In genomic region chr4:81426770-81427604, GRCh38 we compare ENCODE assay signal across 19 cellular contexts. TPM values are rescaled to one million over a fixed set of nuclear protein-coding genes. Genes with fewer than 3 reads are reported as not detected.
A peak's percentile ranks its signal among the peaks of the same experiment; 100 is the strongest.
DNase-seq lines count a peak whose midpoint lies in the region; ATAC-seq, FAIRE-seq and TF ChIP-seq lines count a peak whose summit lies in the region.
"Had no signal": no experiment of that assay in that cellular context is flagged by ENCODE, and none has a peak within 500 bp of the region (broad histone marks: within the 10 kb centered on the region; RNA-seq: fewer than 3 reads in every experiment).

No MANE protein-coding gene starts in this region.

- no peak overlapping the region for H2AK5ac ChIP-seq in trophoblast cell (ENCODE audit: low read length)

- DNase-seq in Daoy (ENCODE audit: low read depth) = peak; percentile 29
- DNase-seq in K562 (ENCODE audit: extremely low read depth in 1 of 4, low spot score in 3 of 4) = no peak
- peak; percentile 59 to 75 for DNase-seq in trophoblast cell
- DNase-seq in RKO (ENCODE audit: low spot score) = no peak
- no peak for DNase-seq in esophagus squamous epithelium (lab: John Stamatoyannopoulos, UW)
- DNase-seq: activated CD8-positive, alpha-beta T cell treated with anti-CD3 and anti-CD28 coated beads for 36 hours; CD4-positive, alpha-beta memory T cell; DND-41; KBM-7; NCI-H1048; NCI-H774; small intestine; SW 1271; upper lobe of right lung had no signal

- ATAC-seq in K562 (no peak), GM18873 (IDR thresholded peaks at IDR 0.05; ENCODE audit: low FRiP score, unreplicated experiment) (no peak), HG03354 (IDR thresholded peaks at IDR 0.05; ENCODE audit: poor library complexity, severe bottlenecking, unreplicated experiment) (no peak)
- ATAC-seq: activated CD8-positive, alpha-beta T cell treated with anti-CD3 and anti-CD28 coated beads for 36 hours; Panc1; upper lobe of right lung had no signal

- H3K9me3 ChIP-seq in K562 (replicated peaks; ENCODE audit: control insufficient read depth, insufficient read depth, low read depth, low read length) (no peaks in the 10 kb centered on the region), iPS-18a (ENCODE audit: control insufficient read depth, low read depth, low read length) (no peaks in the 10 kb centered on the region), trophoblast cell (ENCODE audit: insufficient read depth, low read depth, low read length) (peaks cover 2% of the 10 kb centered on the region), esophagus squamous epithelium (no peaks in the 10 kb centered on the region)
- H3K9me3 ChIP-seq: upper lobe of right lung had no signal

- peaks cover 19 to 32% of the 10 kb centered on the region in 2 experiments for H3K4me1 ChIP-seq in K562 (replicated peaks in 1 of 2; ENCODE audit: control insufficient read depth in 2 of 2, insufficient read depth in 2 of 2, low read length in 2 of 2)
- H3K4me1 ChIP-seq in iPS-18a (ENCODE audit: control insufficient read depth, low read depth, low read length) = peaks cover 50% of the 10 kb centered on the region
- H3K4me1 ChIP-seq in trophoblast cell (ENCODE audit: control insufficient read depth in 1 of 2, insufficient read depth in 2 of 2, low read length in 2 of 2) = peaks cover 0 to 3% of the 10 kb centered on the region in 2 experiments
- H3K4me1 ChIP-seq in esophagus squamous epithelium = peaks cover 0 to 43% (median 2%) of the 10 kb centered on the region in 3 donors
- H3K4me1 ChIP-seq: upper lobe of right lung had no signal

- TF ChIP-seq EP300 in K562 (IDR thresholded peaks at IDR 0.05; ENCODE audit: low read length) = no peak

- no peak overlapping the region for H3K9ac ChIP-seq in K562 (ENCODE audit: insufficient read depth in 1 of 2, low read depth in 2 of 2, low read length in 2 of 2)
- peak overlapping the region; percentile 49 for H3K9ac ChIP-seq in iPS-18a (ENCODE audit: low read length)
- H3K9ac ChIP-seq in trophoblast cell (ENCODE audit: low read length) = no peak overlapping the region

- H2BK120ac ChIP-seq in trophoblast cell (ENCODE audit: insufficient read depth, low read length, poor library complexity) = no peak overlapping the region

- POLR2A ChIA-PET in K562 (lab: Yijun Ruan, JAX) = interaction anchor here (0.8 kb wide), 1 partner anchor 10 kb away, joined by 3 read pairs; no protein-coding TSS in a partner anchor

- no peaks in the 10 kb centered on the region for H3K9me1 ChIP-seq in K562 (ENCODE audit: control insufficient read depth, insufficient read depth, low read length)

- H3K4ac ChIP-seq in trophoblast cell (ENCODE audit: low read depth, low read length) = no peak overlapping the region

- H4K91ac ChIP-seq in trophoblast cell (ENCODE audit: low read depth, low read length) = no peak overlapping the region

- H3K27me3 ChIP-seq in K562 (ENCODE audit: control insufficient read depth in 2 of 2, insufficient read depth in 2 of 2, low read length in 2 of 2) (no peaks in the 10 kb centered on the region), iPS-18a (ENCODE audit: control insufficient read depth, insufficient read depth, low read length) (no peaks in the 10 kb centered on the region), trophoblast cell (ENCODE audit: insufficient read depth, low read length) (no peaks in the 10 kb centered on the region), esophagus squamous epithelium (no peaks in the 10 kb centered on the region)
- H3K27me3 ChIP-seq: upper lobe of right lung had no signal

- intact Hi-C loops in K562 (cut with micrococcal nuclease) = no loop called here
- intact Hi-C loops in esophagus squamous epithelium (cut with DNase I) = no loop called here

- H2BK5ac ChIP-seq in trophoblast cell (ENCODE audit: low read depth, low read length, poor library complexity) = no peak overlapping the region

- 14% methylated on average over 4 of the region's 4 CpGs for WGBS in K562 (ENCODE audit: insufficient coverage, low coverage, missing lambda C conversion rate)
- no CpG with 5 or more reads among the region's 4 CpGs for WGBS in trophoblast cell (ENCODE audit: extremely low coverage, insufficient coverage, insufficient read length)
- 36 to 42% methylated on average over 4 of the region's 4 CpGs for WGBS in esophagus squamous epithelium, 2 donors

- FAIRE-seq in K562 (lab: Jason Lieb, UNC) = no peak
- FAIRE-seq: endothelial cell of umbilical vein, small intestine had no signal

- no peak overlapping the region for H2BK12ac ChIP-seq in trophoblast cell (ENCODE audit: low read length)

- no peaks in the 10 kb centered on the region for H3K79me1 ChIP-seq in trophoblast cell (ENCODE audit: low read length)

- H3K4me2 ChIP-seq in K562 (ENCODE audit: insufficient read depth, low read length) (no peak overlapping the region), trophoblast cell (ENCODE audit: low read length) (no peak overlapping the region)

- TF ChIP-seq CTCF in K562 (IDR thresholded peaks at IDR 0.05 in 2 of 3, conservative IDR thresholded peaks at IDR 0.05 in 1 of 3; ENCODE audit: insufficient read depth in 2 of 3, low read depth in 1 of 3, low read length in 3 of 3) = no peak
- no peak for TF ChIP-seq CTCF in esophagus squamous epithelium (IDR thresholded peaks at IDR 0.05)

- no peak for TF ChIP-seq RAD21 in K562 (CRISPR knock-in tag; conservative IDR thresholded peaks at IDR 0.05 in 1 of 2, IDR thresholded peaks at IDR 0.05 in 1 of 2)

- H3K4me3 ChIP-seq in K562 (no peak overlapping the region), iPS-18a (ENCODE audit: low read length) (no peak overlapping the region), trophoblast cell (ENCODE audit: low read depth, low read length) (no peak overlapping the region), esophagus squamous epithelium (no peak overlapping the region)
- H3K4me3 ChIP-seq: upper lobe of right lung had no signal

- no peaks in the 10 kb centered on the region for H4K20me1 ChIP-seq in K562 (replicated peaks; ENCODE audit: control insufficient read depth, insufficient read depth, low read length)

- CTCF ChIA-PET in K562 (lab: Yijun Ruan, JAX; ENCODE audit: low intra/inter-chr PET ratio) = no interaction called here

- no peak overlapping the region for H3K18ac ChIP-seq in trophoblast cell (ENCODE audit: low read length)

- H3K36me3 ChIP-seq in K562 (ENCODE audit: control insufficient read depth, insufficient read depth, low read length) = no peaks in the 10 kb centered on the region
- H3K36me3 ChIP-seq in iPS-18a (ENCODE audit: control insufficient read depth, low read depth, low read length) = peaks cover 2% of the 10 kb centered on the region
- H3K36me3 ChIP-seq in trophoblast cell (ENCODE audit: control insufficient read depth in 1 of 2, insufficient read depth in 2 of 2, low read length in 2 of 2) = no peaks in the 10 kb centered on the region
- peaks cover 0 to 44% (median 0%) of the 10 kb centered on the region in 3 donors for H3K36me3 ChIP-seq in esophagus squamous epithelium

- no peak overlapping the region for H3K23ac ChIP-seq in trophoblast cell (ENCODE audit: low read length)

- peak overlapping the region; percentile 5; the same call in 1 of the 2 replicates for H2AFZ ChIP-seq in K562 (ENCODE audit: low read depth, low read length)
- H2AFZ ChIP-seq in trophoblast cell (ENCODE audit: insufficient read depth, low read length, poor library complexity) = no peak overlapping the region

- TF ChIP-seq POLR2A in K562 (conservative IDR thresholded peaks at IDR 0.05) (no peak), esophagus squamous epithelium (IDR thresholded peaks at IDR 0.05) (no peak)

- H4K12ac ChIP-seq in trophoblast cell (ENCODE audit: low read depth, low read length) = no peak overlapping the region

- H3K79me2 ChIP-seq in K562 (ENCODE audit: control insufficient read depth, insufficient read depth, low read length) (no peaks in the 10 kb centered on the region), trophoblast cell (ENCODE audit: control insufficient read depth, insufficient read depth, low read length, poor library complexity) (no peaks in the 10 kb centered on the region)

- in situ Hi-C loops in K562 (cut with MboI) = no loop called here

- BruUV-seq in K562 (replicated peaks; lab: Mats Ljungman, UMichigan) = no TSS peak

- H3K14ac ChIP-seq in trophoblast cell (ENCODE audit: low read length) = no peak overlapping the region

- H3K27ac ChIP-seq in K562 (ENCODE audit: extremely low read depth, low read depth, low read length) = no peak overlapping the region
- H3K27ac ChIP-seq in iPS-18a (ENCODE audit: low read length) = peak overlapping the region; percentile 43
- no peak overlapping the region for H3K27ac ChIP-seq in trophoblast cell (ENCODE audit: low read depth, low read length)
- H3K27ac ChIP-seq in esophagus squamous epithelium = no peak overlapping the region
- H3K27ac ChIP-seq: upper lobe of right lung had no signal

- H4K8ac ChIP-seq in trophoblast cell (ENCODE audit: low read depth, low read length) = no peak overlapping the region

TF ChIP-seq in K562, 482 proteins besides CTCF, POLR2A, EP300 and RAD21 (continues in another document):
- TF ChIP-seq TCF3 (CRISPR knock-in tag; IDR thresholded peaks at IDR 0.05) (no peak), RBM34 (IDR thresholded peaks at IDR 0.05; ENCODE audit: borderline replicate concordance, insufficient read depth, low read length) (no peak), ZNF146 (CRISPR knock-in tag; IDR thresholded peaks at IDR 0.05; ENCODE audit: unreplicated experiment) (no peak)

RNA-seq across cellular contexts. Expression of gene RASGEF1B, which starts 44.7 kb away (rescaled TPM):
- 0.68 and 1.1 TPM in 2 replicates for total RNA-seq in Daoy (2014; rRNA removed; shearing (Covaris generic))
- 0.84 and 1.1 TPM in 2 replicates for total RNA-seq in K562 (2011; cell fraction: chromatin; rRNA removed; ENCODE audit: low replicate concordance)
- 0.50 and 1.1 TPM in 2 replicates for total RNA-seq in K562 (2011; cell fraction: nucleolus; rRNA removed)
- 1.0 and 1.6 TPM in 2 replicates for total RNA-seq in K562 (2011; cell fraction: nucleoplasm; rRNA removed)
- total RNA-seq in K562 (2014; rRNA removed) (0.08 and 0.23 TPM in 2 replicates), K562 (2014; rRNA removed; fragmentation: Illumina TruSeq; extraction: Trizol) (0.15 and 0.38 TPM in 2 replicates), K562 (2015; rRNA removed; fragmentation: Illumina TruSeq; extraction: Trizol) (0.33 and 0.41 TPM in 2 replicates), K562 (2021) (0.35 and 0.42 TPM in 2 replicates), esophagus squamous epithelium (10 to 100 TPM in 3 of 4 donors, 1 to 10 TPM in 1; 9.1 to 18.9 (median 13.9) TPM)
- polyA plus RNA-seq in K562 (2011; rRNA removed) (0.57 and 0.76 TPM in 2 replicates), K562 (2014; fragmentation: Illumina TruSeq; extraction: Trizol) (0.10 and 0.22 TPM in 2 replicates), K562 (2014; fragmentation: Nextera tagmentation; extraction: Ambion mirVana) (under 1 TPM; 0.04 to 0.20 TPM), K562 (2014; rRNA removed) (0.12 and 0.35 TPM in 2 replicates)
- polyA plus RNA-seq in K562 (2011; cell fraction: cytosol; rRNA removed) = 0.19 and 0.72 TPM in 2 replicates
- 1.2 and 1.7 TPM in 2 replicates for polyA plus RNA-seq in K562 (2011; cell fraction: nucleus; rRNA removed)
- 0.26 and 0.27 TPM in 2 replicates for polyA plus RNA-seq in K562 (2012)
- 1.9 and 4.0 TPM in 2 replicates for polyA minus RNA-seq in K562 (2011; rRNA and poly(A)+ RNA removed)
- polyA minus RNA-seq in K562 (2011; cell fraction: cytosol; rRNA and poly(A)+ RNA removed) = 1.3 and 1.7 TPM in 2 replicates
- polyA minus RNA-seq in K562 (2011; cell fraction: nucleus; rRNA and poly(A)+ RNA removed) = 1.9 and 4.8 TPM in 2 replicates
- 2.0 and 2.3 TPM in 2 replicates for polyA plus RNA-seq in trophoblast cell (2013)
- total RNA-seq: endothelial cell of umbilical vein had no signal
- polyA plus RNA-seq: endothelial cell of umbilical vein had no signal

Comparison
In these comparisons a context has a peak if more than half of its experiments do, and no peak if none do; other contexts are left out.
1. DNase-seq: peak in Daoy (single experiment) and trophoblast cell (2 of 2); none in K562 (0 of 4), RKO (single experiment) and esophagus squamous epithelium (single experiment).